1 cellular context compared by ENCODE assay signal in the genomic region with DNA sequence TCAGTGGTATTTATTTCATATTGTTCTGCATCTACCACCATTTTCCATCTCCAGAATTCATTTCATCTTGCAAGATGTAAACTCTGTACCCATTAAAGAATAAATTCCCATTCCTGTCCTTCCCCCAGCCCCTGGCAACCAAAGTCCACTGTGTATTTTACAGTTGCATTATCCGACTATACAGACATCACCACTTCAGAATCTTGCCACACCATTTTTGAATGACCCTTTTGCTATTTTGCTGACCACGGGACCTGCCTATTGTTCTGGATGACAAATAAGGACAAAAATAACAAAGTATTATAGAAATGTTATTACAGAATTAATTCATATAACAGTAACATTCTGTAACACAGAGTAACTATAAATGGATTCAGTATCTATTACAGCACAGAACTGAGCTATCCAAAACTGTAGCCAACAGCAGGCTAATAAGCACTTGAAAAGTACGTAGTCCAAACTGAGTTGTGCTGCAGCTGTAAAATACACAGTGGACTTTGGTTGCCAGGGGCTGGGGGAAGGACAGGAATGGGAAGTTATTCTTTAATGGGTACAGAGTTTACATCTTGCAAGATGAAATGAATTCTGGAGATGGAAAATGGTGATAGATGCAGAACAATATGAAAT.
TF ChIP-seq lines count a peak whose summit lies in the region.

No MANE protein-coding gene starts in this region.

TF ChIP-seq in HepG2, 621 proteins besides CTCF, POLR2A, EP300 and RAD21 (continued from another document and continues in another):
- TF ChIP-seq NFIC (IDR thresholded peaks at IDR 0.05; ENCODE audit: low read length) (no peak), ZNF562 (CRISPR knock-in tag; IDR thresholded peaks at IDR 0.05; ENCODE audit: borderline replicate concordance) (no peak), GATAD2A (CRISPR knock-in tag; IDR thresholded peaks at IDR 0.05) (peak; percentile 57), BCL6 (CRISPR knock-in tag; IDR thresholded peaks at IDR 0.05) (no peak), KLF16 (CRISPR knock-in tag; IDR thresholded peaks at IDR 0.05) (no peak), KLF13 (CRISPR knock-in tag; IDR thresholded peaks at IDR 0.05) (no peak), ZNF558 (CRISPR knock-in tag; IDR thresholded peaks at IDR 0.05; ENCODE audit: borderline replicate concordance) (no peak), ZNF782 (CRISPR knock-in tag; IDR thresholded peaks at IDR 0.05; ENCODE audit: borderline replicate concordance) (no peak), SPEN (CRISPR knock-in tag; IDR thresholded peaks at IDR 0.05; ENCODE audit: low read depth) (no peak), SALL1 (CRISPR knock-in tag; IDR thresholded peaks at IDR 0.05) (peak; percentile 60; the same call in 1 of the 2 replicates), ZNF619 (CRISPR knock-in tag; IDR thresholded peaks at IDR 0.05) (no peak), FOSL1 (CRISPR knock-in tag; IDR thresholded peaks at IDR 0.05; ENCODE audit: borderline replicate concordance) (no peak), ZNF878 (CRISPR knock-in tag; IDR thresholded peaks at IDR 0.05) (no peak), DR1 (CRISPR knock-in tag; IDR thresholded peaks at IDR 0.05) (no peak), JUNB (CRISPR knock-in tag; IDR thresholded peaks at IDR 0.05; ENCODE audit: borderline replicate concordance) (no peak), SOX6 (IDR thresholded peaks at IDR 0.05) (no peak), SOX6 (CRISPR knock-in tag; IDR thresholded peaks at IDR 0.05) (0 out of 2 replicates have a peak, but pooled peaks have one; percentile 18), SRF (IDR thresholded peaks at IDR 0.05; ENCODE audit: low read depth, low read length) (no peak), SRSF4 (IDR thresholded peaks at IDR 0.05; ENCODE audit: low read depth, low read length, poor library complexity, severe bottlenecking) (no peak), ZNF816 (CRISPR knock-in tag; IDR thresholded peaks at IDR 0.05; ENCODE audit: borderline replicate concordance) (no peak), NR2F1 (CRISPR knock-in tag; IDR thresholded peaks at IDR 0.05) (no peak)
- TF ChIP-seq, protein P1, sequence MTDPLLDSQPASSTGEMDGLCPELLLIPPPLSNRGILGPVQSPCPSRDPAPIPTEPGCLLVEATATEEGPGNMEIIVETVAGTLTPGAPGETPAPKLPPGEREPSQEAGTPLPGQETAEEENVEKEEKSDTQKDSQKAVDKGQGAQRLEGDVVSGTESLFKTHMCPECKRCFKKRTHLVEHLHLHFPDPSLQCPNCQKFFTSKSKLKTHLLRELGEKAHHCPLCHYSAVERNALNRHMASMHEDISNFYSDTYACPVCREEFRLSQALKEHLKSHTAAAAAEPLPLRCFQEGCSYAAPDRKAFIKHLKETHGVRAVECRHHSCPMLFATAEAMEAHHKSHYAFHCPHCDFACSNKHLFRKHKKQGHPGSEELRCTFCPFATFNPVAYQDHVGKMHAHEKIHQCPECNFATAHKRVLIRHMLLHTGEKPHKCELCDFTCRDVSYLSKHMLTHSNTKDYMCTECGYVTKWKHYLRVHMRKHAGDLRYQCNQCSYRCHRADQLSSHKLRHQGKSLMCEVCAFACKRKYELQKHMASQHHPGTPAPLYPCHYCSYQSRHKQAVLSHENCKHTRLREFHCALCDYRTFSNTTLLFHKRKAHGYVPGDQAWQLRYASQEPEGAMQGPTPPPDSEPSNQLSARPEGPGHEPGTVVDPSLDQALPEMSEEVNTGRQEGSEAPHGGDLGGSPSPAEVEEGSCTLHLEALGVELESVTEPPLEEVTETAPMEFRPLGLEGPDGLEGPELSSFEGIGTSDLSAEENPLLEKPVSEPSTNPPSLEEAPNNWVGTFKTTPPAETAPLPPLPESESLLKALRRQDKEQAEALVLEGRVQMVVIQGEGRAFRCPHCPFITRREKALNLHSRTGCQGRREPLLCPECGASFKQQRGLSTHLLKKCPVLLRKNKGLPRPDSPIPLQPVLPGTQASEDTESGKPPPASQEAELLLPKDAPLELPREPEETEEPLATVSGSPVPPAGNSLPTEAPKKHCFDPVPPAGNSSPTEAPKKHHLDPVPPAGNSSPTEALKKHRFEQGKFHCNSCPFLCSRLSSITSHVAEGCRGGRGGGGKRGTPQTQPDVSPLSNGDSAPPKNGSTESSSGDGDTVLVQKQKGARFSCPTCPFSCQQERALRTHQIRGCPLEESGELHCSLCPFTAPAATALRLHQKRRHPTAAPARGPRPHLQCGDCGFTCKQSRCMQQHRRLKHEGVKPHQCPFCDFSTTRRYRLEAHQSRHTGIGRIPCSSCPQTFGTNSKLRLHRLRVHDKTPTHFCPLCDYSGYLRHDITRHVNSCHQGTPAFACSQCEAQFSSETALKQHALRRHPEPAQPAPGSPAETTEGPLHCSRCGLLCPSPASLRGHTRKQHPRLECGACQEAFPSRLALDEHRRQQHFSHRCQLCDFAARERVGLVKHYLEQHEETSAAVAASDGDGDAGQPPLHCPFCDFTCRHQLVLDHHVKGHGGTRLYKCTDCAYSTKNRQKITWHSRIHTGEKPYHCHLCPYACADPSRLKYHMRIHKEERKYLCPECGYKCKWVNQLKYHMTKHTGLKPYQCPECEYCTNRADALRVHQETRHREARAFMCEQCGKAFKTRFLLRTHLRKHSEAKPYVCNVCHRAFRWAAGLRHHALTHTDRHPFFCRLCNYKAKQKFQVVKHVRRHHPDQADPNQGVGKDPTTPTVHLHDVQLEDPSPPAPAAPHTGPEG (CRISPR knock-in tag; IDR thresholded peaks at IDR 0.05) = no peak
- TF ChIP-seq, protein P2, sequence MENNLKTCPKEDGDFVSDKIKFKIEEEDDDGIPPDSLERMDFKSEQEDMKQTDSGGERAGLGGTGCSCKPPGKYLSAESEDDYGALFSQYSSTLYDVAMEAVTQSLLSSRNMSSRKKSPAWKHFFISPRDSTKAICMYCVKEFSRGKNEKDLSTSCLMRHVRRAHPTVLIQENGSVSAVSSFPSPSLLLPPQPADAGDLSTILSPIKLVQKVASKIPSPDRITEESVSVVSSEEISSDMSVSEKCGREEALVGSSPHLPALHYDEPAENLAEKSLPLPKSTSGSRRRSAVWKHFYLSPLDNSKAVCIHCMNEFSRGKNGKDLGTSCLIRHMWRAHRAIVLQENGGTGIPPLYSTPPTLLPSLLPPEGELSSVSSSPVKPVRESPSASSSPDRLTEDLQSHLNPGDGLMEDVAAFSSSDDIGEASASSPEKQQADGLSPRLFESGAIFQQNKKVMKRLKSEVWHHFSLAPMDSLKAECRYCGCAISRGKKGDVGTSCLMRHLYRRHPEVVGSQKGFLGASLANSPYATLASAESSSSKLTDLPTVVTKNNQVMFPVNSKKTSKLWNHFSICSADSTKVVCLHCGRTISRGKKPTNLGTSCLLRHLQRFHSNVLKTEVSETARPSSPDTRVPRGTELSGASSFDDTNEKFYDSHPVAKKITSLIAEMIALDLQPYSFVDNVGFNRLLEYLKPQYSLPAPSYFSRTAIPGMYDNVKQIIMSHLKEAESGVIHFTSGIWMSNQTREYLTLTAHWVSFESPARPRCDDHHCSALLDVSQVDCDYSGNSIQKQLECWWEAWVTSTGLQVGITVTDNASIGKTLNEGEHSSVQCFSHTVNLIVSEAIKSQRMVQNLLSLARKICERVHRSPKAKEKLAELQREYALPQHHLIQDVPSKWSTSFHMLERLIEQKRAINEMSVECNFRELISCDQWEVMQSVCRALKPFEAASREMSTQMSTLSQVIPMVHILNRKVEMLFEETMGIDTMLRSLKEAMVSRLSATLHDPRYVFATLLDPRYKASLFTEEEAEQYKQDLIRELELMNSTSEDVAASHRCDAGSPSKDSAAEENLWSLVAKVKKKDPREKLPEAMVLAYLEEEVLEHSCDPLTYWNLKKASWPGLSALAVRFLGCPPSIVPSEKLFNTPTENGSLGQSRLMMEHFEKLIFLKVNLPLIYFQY (CRISPR knock-in tag; IDR thresholded peaks at IDR 0.05; ENCODE audit: borderline replicate concordance) = no peak
- TF ChIP-seq, protein P3, sequence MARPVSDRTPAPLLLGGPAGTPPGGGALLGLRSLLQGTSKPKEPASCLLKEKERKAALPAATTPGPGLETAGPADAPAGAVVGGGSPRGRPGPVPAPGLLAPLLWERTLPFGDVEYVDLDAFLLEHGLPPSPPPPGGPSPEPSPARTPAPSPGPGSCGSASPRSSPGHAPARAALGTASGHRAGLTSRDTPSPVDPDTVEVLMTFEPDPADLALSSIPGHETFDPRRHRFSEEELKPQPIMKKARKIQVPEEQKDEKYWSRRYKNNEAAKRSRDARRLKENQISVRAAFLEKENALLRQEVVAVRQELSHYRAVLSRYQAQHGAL (CRISPR knock-in tag; IDR thresholded peaks at IDR 0.05; ENCODE audit: not compliant biosample characterization) = no peak
- TF ChIP-seq, protein P4, sequence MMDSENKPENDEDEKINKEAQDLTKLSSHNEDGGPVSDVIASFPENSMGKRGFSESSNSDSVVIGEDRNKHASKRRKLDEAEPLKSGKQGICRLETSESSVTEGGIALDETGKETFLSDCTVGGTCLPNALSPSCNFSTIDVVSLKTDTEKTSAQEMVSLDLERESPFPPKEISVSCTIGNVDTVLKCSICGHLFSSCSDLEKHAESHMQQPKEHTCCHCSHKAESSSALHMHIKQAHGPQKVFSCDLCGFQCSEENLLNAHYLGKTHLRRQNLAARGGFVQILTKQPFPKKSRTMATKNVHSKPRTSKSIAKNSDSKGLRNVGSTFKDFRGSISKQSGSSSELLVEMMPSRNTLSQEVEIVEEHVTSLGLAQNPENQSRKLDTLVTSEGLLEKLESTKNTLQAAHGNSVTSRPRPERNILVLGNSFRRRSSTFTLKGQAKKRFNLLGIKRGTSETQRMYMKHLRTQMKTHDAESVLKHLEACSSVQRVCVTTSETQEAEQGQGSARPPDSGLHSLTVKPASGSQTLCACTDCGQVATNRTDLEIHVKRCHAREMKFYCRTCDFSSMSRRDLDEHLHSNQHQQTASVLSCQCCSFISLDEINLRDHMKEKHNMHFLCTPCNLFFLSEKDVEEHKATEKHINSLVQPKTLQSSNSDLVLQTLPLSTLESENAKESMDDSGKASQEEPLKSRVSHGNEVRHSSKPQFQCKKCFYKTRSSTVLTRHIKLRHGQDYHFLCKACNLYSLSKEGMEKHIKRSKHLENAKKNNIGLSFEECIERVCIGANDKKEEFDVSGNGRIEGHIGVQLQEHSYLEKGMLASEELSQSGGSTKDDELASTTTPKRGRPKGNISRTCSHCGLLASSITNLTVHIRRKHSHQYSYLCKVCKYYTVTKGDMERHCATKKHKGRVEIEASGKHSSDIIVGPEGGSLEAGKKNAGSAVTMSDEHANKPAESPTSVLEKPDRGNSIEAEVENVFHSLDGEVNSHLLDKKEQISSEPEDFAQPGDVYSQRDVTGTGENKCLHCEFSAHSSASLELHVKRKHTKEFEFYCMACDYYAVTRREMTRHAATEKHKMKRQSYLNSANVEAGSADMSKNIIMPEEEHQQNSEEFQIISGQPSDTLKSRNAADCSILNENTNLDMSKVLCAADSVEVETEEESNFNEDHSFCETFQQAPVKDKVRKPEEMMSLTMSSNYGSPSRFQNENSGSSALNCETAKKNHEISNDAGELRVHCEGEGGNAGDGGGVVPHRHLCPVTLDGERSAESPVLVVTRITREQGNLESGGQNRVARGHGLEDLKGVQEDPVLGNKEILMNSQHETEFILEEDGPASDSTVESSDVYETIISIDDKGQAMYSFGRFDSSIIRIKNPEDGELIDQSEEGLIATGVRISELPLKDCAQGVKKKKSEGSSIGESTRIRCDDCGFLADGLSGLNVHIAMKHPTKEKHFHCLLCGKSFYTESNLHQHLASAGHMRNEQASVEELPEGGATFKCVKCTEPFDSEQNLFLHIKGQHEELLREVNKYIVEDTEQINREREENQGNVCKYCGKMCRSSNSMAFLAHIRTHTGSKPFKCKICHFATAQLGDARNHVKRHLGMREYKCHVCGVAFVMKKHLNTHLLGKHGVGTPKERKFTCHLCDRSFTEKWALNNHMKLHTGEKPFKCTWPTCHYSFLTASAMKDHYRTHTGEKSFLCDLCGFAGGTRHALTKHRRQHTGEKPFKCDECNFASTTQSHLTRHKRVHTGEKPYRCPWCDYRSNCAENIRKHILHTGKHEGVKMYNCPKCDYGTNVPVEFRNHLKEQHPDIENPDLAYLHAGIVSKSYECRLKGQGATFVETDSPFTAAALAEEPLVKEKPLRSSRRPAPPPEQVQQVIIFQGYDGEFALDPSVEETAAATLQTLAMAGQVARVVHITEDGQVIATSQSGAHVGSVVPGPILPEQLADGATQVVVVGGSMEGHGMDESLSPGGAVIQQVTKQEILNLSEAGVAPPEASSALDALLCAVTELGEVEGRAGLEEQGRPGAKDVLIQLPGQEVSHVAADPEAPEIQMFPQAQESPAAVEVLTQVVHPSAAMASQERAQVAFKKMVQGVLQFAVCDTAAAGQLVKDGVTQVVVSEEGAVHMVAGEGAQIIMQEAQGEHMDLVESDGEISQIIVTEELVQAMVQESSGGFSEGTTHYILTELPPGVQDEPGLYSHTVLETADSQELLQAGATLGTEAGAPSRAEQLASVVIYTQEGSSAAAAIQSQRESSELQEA (CRISPR knock-in tag; IDR thresholded peaks at IDR 0.05; ENCODE audit: not compliant biosample characterization) = no peak
- TF ChIP-seq, protein P5, sequence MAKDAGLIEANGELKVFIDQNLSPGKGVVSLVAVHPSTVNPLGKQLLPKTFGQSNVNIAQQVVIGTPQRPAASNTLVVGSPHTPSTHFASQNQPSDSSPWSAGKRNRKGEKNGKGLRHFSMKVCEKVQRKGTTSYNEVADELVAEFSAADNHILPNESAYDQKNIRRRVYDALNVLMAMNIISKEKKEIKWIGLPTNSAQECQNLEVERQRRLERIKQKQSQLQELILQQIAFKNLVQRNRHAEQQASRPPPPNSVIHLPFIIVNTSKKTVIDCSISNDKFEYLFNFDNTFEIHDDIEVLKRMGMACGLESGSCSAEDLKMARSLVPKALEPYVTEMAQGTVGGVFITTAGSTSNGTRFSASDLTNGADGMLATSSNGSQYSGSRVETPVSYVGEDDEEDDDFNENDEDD (CRISPR knock-in tag; IDR thresholded peaks at IDR 0.05; ENCODE audit: borderline replicate concordance) = no peak
- TF ChIP-seq, protein P6, sequence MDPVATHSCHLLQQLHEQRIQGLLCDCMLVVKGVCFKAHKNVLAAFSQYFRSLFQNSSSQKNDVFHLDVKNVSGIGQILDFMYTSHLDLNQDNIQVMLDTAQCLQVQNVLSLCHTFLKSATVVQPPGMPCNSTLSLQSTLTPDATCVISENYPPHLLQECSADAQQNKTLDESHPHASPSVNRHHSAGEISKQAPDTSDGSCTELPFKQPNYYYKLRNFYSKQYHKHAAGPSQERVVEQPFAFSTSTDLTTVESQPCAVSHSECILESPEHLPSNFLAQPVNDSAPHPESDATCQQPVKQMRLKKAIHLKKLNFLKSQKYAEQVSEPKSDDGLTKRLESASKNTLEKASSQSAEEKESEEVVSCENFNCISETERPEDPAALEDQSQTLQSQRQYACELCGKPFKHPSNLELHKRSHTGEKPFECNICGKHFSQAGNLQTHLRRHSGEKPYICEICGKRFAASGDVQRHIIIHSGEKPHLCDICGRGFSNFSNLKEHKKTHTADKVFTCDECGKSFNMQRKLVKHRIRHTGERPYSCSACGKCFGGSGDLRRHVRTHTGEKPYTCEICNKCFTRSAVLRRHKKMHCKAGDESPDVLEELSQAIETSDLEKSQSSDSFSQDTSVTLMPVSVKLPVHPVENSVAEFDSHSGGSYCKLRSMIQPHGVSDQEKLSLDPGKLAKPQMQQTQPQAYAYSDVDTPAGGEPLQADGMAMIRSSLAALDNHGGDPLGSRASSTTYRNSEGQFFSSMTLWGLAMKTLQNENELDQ (CRISPR knock-in tag; IDR thresholded peaks at IDR 0.05; ENCODE audit: borderline replicate concordance) = no peak
